ENCODE assay signal across 12 cellular contexts in the genomic region with DNA sequence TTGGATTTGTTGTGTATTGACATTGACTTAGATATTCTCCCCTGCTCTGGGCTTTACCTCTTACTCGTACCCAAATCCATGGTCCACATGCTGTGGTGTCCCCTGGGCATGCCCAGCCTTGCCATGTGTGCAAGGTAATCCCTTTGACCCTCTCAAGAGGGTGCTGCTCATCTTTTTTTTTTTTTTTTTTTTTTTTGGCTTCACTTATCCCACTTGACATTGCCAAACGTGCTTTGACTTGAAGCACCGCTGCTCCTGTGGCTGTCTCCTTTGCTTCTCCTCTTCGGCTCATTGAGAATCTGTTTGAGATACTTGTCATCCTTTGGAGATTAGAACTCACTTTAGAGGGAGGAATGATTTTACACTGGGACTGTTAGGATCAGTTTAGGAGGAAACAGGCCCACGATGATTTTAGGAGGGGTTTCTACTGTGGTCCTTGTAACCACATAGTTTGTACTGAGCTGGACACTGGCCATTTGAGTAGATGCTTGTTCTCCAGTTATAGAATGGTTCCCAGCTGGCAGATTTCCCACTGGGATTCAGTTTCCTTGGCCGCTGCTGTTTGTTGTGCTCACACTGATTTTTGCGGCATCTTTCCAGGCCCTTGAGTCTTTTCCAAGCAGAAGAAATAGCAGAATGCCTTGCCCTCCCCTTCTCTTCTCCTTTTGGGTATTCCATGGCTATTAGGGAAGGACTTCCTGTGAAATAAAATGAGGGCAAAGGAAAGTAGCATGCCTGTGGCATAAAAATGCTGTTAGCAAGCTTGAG.
A peak's percentile ranks its signal among the peaks of the same experiment; 100 is the strongest.
DNase-seq lines count a peak whose midpoint lies in the region; ATAC-seq and TF ChIP-seq lines count a peak whose summit lies in the region.
"Had no signal": no experiment of that assay in that cellular context is flagged by ENCODE, and none has a peak within 500 bp of the region (broad histone marks: within the 10 kb centered on the region; RNA-seq: fewer than 3 reads in every experiment).

No MANE protein-coding gene starts in this region.

- no peaks in the 10 kb centered on the region for H3K4me1 Mint-ChIP-seq in natural killer cell treated with Interleukin-12 subunit alpha and Interleukin-12 subunit beta and Interleukin-15 and Interleukin-18, amount 100 ng/mL, for 72 hours (ENCODE audit: low read depth in 2 of 2)
- H3K4me1 Mint-ChIP-seq in type B pancreatic cell (ENCODE audit: unreplicated experiment): peaks cover 42% of the 10 kb centered on the region

- H3K36me3 Mint-ChIP-seq in natural killer cell treated with Interleukin-12 subunit alpha and Interleukin-12 subunit beta and Interleukin-15 and Interleukin-18, amount 100 ng/mL, for 72 hours: no peaks in the 10 kb centered on the region
- peaks cover 3% of the 10 kb centered on the region for H3K36me3 Mint-ChIP-seq in type B pancreatic cell
- H3K36me3 Mint-ChIP-seq: stimulated activated memory B cell treated with anti-CD40 and anti-IgM and Interleukin-4, amounts not matched to agents 10 μg/mL and 1 μg/mL and 100 μg/mL, for 72 hours had no signal

- H3K4me3 Mint-ChIP-seq in natural killer cell treated with Interleukin-12 subunit alpha and Interleukin-12 subunit beta and Interleukin-15 and Interleukin-18, amount 100 ng/mL, for 72 hours: no peak overlapping the region
- no peak overlapping the region for H3K4me3 Mint-ChIP-seq in type B pancreatic cell
- H3K4me3 Mint-ChIP-seq: stimulated activated memory B cell treated with anti-CD40 and anti-IgM and Interleukin-4, amounts not matched to agents 10 μg/mL and 1 μg/mL and 100 μg/mL, for 72 hours had no signal

- peaks cover 0 to 2% of the 10 kb centered on the region in 2 donors for H3K27me3 Mint-ChIP-seq in natural killer cell treated with Interleukin-12 subunit alpha and Interleukin-12 subunit beta and Interleukin-15 and Interleukin-18, amount 100 ng/mL, for 72 hours
- H3K27me3 Mint-ChIP-seq in type B pancreatic cell: no peaks in the 10 kb centered on the region
- H3K27me3 Mint-ChIP-seq: stimulated activated memory B cell treated with anti-CD40 and anti-IgM and Interleukin-4, amounts not matched to agents 10 μg/mL and 1 μg/mL and 100 μg/mL, for 72 hours had no signal

- no peak overlapping the region for H3K4me3 ChIP-seq in fibroblast of mammary gland (ENCODE audit: control insufficient read depth, low read depth, low read length)
- H3K4me3 ChIP-seq: BLaER1 treated with 17β-estradiol and CSF1 and Interleukin-3, amounts not matched to agents 10 nM and 100 nM had no signal

- TF ChIP-seq CTCF in fibroblast of mammary gland (conservative IDR thresholded peaks at IDR 0.05; ENCODE audit: control insufficient read depth, insufficient read depth, low read depth, low read length) (peak; percentile 9), type B pancreatic cell (conservative IDR thresholded peaks at IDR 0.05) (no peak)

- DNase-seq in DMS 273 treated with DMSO at 0.1 percent for 48 hours (lab: John Stamatoyannopoulos, UW): peak; percentile 17
- peak; percentile 76 for DNase-seq in NCI-H2196 treated with DMSO at 0.1 percent for 48 hours (lab: John Stamatoyannopoulos, UW; ENCODE audit: unreplicated experiment)
- peak; percentile 74 for DNase-seq in fibroblast of mammary gland (ENCODE audit: low read depth)
- DNase-seq in nucleus accumbens (lab: John Stamatoyannopoulos, UW): peak in 42 of 56 donors; percentile 3 to 80 (median 22)
- no peak for DNase-seq in natural killer cell treated with Interleukin-12 subunit alpha and Interleukin-12 subunit beta and Interleukin-15 and Interleukin-18, amount 100 ng/mL, for 72 hours (ENCODE audit: low spot score)
- no peak for DNase-seq in type B pancreatic cell (ENCODE audit: extremely low spot score, unreplicated experiment)
- DNase-seq: RPMI8226, WERI-Rb-1 had no signal

- ATAC-seq in HG03108 (IDR thresholded peaks at IDR 0.05; ENCODE audit: unreplicated experiment) (no peak), GM19397 (IDR thresholded peaks at IDR 0.05; ENCODE audit: unreplicated experiment) (no peak)
- no peak for ATAC-seq in natural killer cell treated with Interleukin-12 subunit alpha and Interleukin-12 subunit beta and Interleukin-15 and Interleukin-18, amount 100 ng/mL, for 72 hours
- ATAC-seq: stimulated activated memory B cell treated with anti-CD40 and anti-IgM and Interleukin-4, amounts not matched to agents 10 μg/mL and 1 μg/mL and 100 μg/mL, for 72 hours had no signal

- no peak overlapping the region for H3K27ac Mint-ChIP-seq in natural killer cell treated with Interleukin-12 subunit alpha and Interleukin-12 subunit beta and Interleukin-15 and Interleukin-18, amount 100 ng/mL, for 72 hours
- no peak overlapping the region for H3K27ac Mint-ChIP-seq in type B pancreatic cell
- H3K27ac Mint-ChIP-seq: stimulated activated memory B cell treated with anti-CD40 and anti-IgM and Interleukin-4, amounts not matched to agents 10 μg/mL and 1 μg/mL and 100 μg/mL, for 72 hours had no signal

- no peaks in the 10 kb centered on the region for H3K9me3 Mint-ChIP-seq in natural killer cell treated with Interleukin-12 subunit alpha and Interleukin-12 subunit beta and Interleukin-15 and Interleukin-18, amount 100 ng/mL, for 72 hours
- no peaks in the 10 kb centered on the region for H3K9me3 Mint-ChIP-seq in type B pancreatic cell
- H3K9me3 Mint-ChIP-seq: stimulated activated memory B cell treated with anti-CD40 and anti-IgM and Interleukin-4, amounts not matched to agents 10 μg/mL and 1 μg/mL and 100 μg/mL, for 72 hours had no signal

Comparison
In these comparisons a context has a peak if more than half of its experiments do, and no peak if none do; other contexts are left out.
1. DNase-seq: peak in DMS 273 treated with DMSO at 0.1 percent for 48 hours (single experiment), NCI-H2196 treated with DMSO at 0.1 percent for 48 hours (single experiment), fibroblast of mammary gland (single experiment) and nucleus accumbens (42 of 56); none in natural killer cell treated with Interleukin-12 subunit alpha and Interleukin-12 subunit beta and Interleukin-15 and Interleukin-18, amount 100 ng/mL, for 72 hours (single experiment) and type B pancreatic cell (single experiment).